In the genomic region with DNA sequence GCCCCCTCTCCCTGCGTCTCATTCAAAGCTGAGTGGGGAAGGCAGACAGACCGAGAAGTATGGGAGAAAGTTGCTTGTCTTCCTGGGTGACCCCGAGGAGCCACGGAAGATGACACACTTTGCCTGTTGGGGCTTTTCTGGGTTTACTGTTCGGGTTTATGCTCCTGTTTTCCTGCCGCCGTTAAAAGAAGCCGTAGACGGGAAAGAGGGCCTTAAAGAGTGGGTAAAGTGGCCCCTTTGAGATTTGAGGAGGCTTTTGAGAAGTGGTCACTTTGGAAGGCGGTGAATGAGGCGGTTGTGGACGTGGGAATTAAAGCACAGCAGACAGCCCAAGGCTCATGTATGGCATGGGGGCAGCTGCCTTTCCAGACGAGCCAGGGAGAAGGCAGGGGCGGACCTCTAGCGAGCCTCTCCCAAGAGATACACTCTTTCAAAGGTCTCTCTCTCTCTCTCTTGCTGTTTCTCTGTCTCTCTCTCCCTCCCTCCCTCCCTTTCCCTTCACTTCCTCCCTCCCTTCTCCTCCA, we compare ENCODE assay signal across 8 cellular contexts. TPM values are rescaled to one million over a fixed set of nuclear protein-coding genes. Genes with fewer than 3 reads are reported as not detected.
DNase-seq lines count a peak whose midpoint lies in the region; ATAC-seq and TF ChIP-seq lines count a peak whose summit lies in the region.

No MANE protein-coding gene starts in this region.

- intact Hi-C loops in Right ventricle myocardium superior (cut with DNase I) (loop anchor here (5.0 kb wide), 1 partner anchor 191 kb away; no protein-coding TSS in a partner anchor), psoas muscle (cut with DNase I) (no loop called here)

- H3K9me3 ChIP-seq in CD8-positive, alpha-beta memory T cell (ENCODE audit: low read length): no peaks in the 10 kb centered on the region
- no peaks in the 10 kb centered on the region for H3K9me3 ChIP-seq in psoas muscle

- no peaks in the 10 kb centered on the region for H3K9me3 Mint-ChIP-seq in CD8-positive, alpha-beta memory T cell
- H3K9me3 Mint-ChIP-seq in activated CD4-positive, alpha-beta memory T cell treated with anti-CD3 and anti-CD28 coated beads, Interleukin-2, amount 10 ng/mL, durations not matched to agents 7 days and 5 days: no peaks in the 10 kb centered on the region

- H3K27ac ChIP-seq in CD8-positive, alpha-beta memory T cell (ENCODE audit: low read depth, low read length): no peak overlapping the region
- H3K27ac ChIP-seq in psoas muscle: peak overlapping the region; percentile 74

- no peak overlapping the region for H3K4me3 ChIP-seq in CD8-positive, alpha-beta memory T cell (ENCODE audit: low read length)
- H3K4me3 ChIP-seq in psoas muscle: peak overlapping the region; percentile 85

- H3K36me3 ChIP-seq in CD8-positive, alpha-beta memory T cell (ENCODE audit: insufficient read depth, low read length): no peaks in the 10 kb centered on the region
- no peaks in the 10 kb centered on the region for H3K36me3 ChIP-seq in psoas muscle (ENCODE audit: insufficient read depth in 1 of 2, low read depth in 1 of 2)

- POLR2A ChIA-PET in CD8-positive, alpha-beta memory T cell (lab: Charles Lee): no interaction called here
- POLR2A ChIA-PET in activated CD4-positive, alpha-beta memory T cell treated with anti-CD3 and anti-CD28 coated beads, Interleukin-2, amount 10 ng/mL, durations not matched to agents 7 days and 5 days (lab: Charles Lee): no interaction called here

- H3K4me1 ChIP-seq in CD8-positive, alpha-beta memory T cell (ENCODE audit: insufficient read depth, low read length): peaks cover 7% of the 10 kb centered on the region
- H3K4me1 ChIP-seq in psoas muscle: peaks cover 1% of the 10 kb centered on the region

- no peak overlapping the region for H3K27ac Mint-ChIP-seq in CD8-positive, alpha-beta memory T cell
- H3K27ac Mint-ChIP-seq in activated CD4-positive, alpha-beta memory T cell treated with anti-CD3 and anti-CD28 coated beads, Interleukin-2, amount 10 ng/mL, durations not matched to agents 7 days and 5 days: no peak overlapping the region

- DNase-seq in CD8-positive, alpha-beta memory T cell: no peak
- DNase-seq in activated CD4-positive, alpha-beta memory T cell treated with anti-CD3 and anti-CD28 coated beads, Interleukin-2, amount 10 ng/mL, durations not matched to agents 7 days and 5 days: no peak
- DNase-seq in Right ventricle myocardium superior (peak; percentile 47), psoas muscle (no peak), NOMO-1 treated with DMSO at 0.1 percent for 48 hours (lab: John Stamatoyannopoulos, UW; ENCODE audit: unreplicated experiment) (no peak)
- DNase-seq in stimulated activated CD8-positive, alpha-beta memory T cell treated with anti-CD3 and anti-CD28 coated beads, Interleukin-4, amount 100 ng/mL, for 48 hours: no peak

- H3K4me3 Mint-ChIP-seq in CD8-positive, alpha-beta memory T cell: peak overlapping the region; percentile 53 to 73 (median 72)
- peak overlapping the region; percentile 57 for H3K4me3 Mint-ChIP-seq in activated CD4-positive, alpha-beta memory T cell treated with anti-CD3 and anti-CD28 coated beads, Interleukin-2, amount 10 ng/mL, durations not matched to agents 7 days and 5 days

- peaks cover 22 to 66% of the 10 kb centered on the region in 2 donors for H3K27me3 Mint-ChIP-seq in CD8-positive, alpha-beta memory T cell
- peaks cover 50% of the 10 kb centered on the region for H3K27me3 Mint-ChIP-seq in activated CD4-positive, alpha-beta memory T cell treated with anti-CD3 and anti-CD28 coated beads, Interleukin-2, amount 10 ng/mL, durations not matched to agents 7 days and 5 days

- H3K36me3 Mint-ChIP-seq in CD8-positive, alpha-beta memory T cell: no peaks in the 10 kb centered on the region
- no peaks in the 10 kb centered on the region for H3K36me3 Mint-ChIP-seq in activated CD4-positive, alpha-beta memory T cell treated with anti-CD3 and anti-CD28 coated beads, Interleukin-2, amount 10 ng/mL, durations not matched to agents 7 days and 5 days (ENCODE audit: low read depth)

- CTCF ChIA-PET in CD8-positive, alpha-beta memory T cell (lab: Charles Lee): interaction anchor here (1.0 to 2.0 kb wide), 3 partner anchors 8 to 20 kb away, joined by 3 to 7 read pairs (median 6); no protein-coding TSS in a partner anchor
- CTCF ChIA-PET in activated CD4-positive, alpha-beta memory T cell treated with anti-CD3 and anti-CD28 coated beads, Interleukin-2, amount 10 ng/mL, durations not matched to agents 7 days and 5 days (lab: Charles Lee): interaction anchor here (1.6 kb wide), 1 partner anchor 13 kb away, joined by 4 read pairs; no protein-coding TSS in a partner anchor

- WGBS in psoas muscle, 3 donors: 2 to 6% (median 3%) methylated on average over 14 to 15 of the region's 15 CpGs

- H3K27me3 ChIP-seq in CD8-positive, alpha-beta memory T cell (ENCODE audit: insufficient read depth, low read length, poor library complexity, severe bottlenecking): peaks cover 17% of the 10 kb centered on the region
- peaks cover 0 to 21% (median 0%) of the 10 kb centered on the region in 3 donors for H3K27me3 ChIP-seq in psoas muscle (ENCODE audit: insufficient read depth in 3 of 3, low read length in 2 of 3)

- ATAC-seq in GM19372 (IDR thresholded peaks at IDR 0.05; ENCODE audit: low read depth, unreplicated experiment): peak; percentile 29
- peak; percentile 21 for ATAC-seq in HG03469 (IDR thresholded peaks at IDR 0.05; ENCODE audit: unreplicated experiment)
- ATAC-seq in Right ventricle myocardium superior (ENCODE audit: poor library complexity): peak; percentile 30
- peak; percentile 3 to 56 (median 20) for ATAC-seq in psoas muscle

- TF ChIP-seq CTCF in psoas muscle (IDR thresholded peaks at IDR 0.05): no peak

- H3K4me1 Mint-ChIP-seq in CD8-positive, alpha-beta memory T cell: peaks cover 12 to 16% (median 14%) of the 10 kb centered on the region in 3 donors
- peaks cover 11% of the 10 kb centered on the region for H3K4me1 Mint-ChIP-seq in activated CD4-positive, alpha-beta memory T cell treated with anti-CD3 and anti-CD28 coated beads, Interleukin-2, amount 10 ng/mL, durations not matched to agents 7 days and 5 days

RNA-seq across cellular contexts. Expression of a gene that starts 0.5 kb away (rescaled TPM):
- total RNA-seq in CD8-positive, alpha-beta memory T cell: 1 to 10 TPM; 5.9 to 6.4 TPM
- not detected for polyA plus RNA-seq in CD8-positive, alpha-beta memory T cell
- 1 to 10 TPM; 1.1 to 1.2 TPM for total RNA-seq in activated CD4-positive, alpha-beta memory T cell treated with anti-CD3 and anti-CD28 coated beads, Interleukin-2, amount 10 ng/mL, durations not matched to agents 7 days and 5 days
- total RNA-seq in Right ventricle myocardium superior (53.0 TPM), psoas muscle (10 to 100 TPM; 16.1 to 35.8 (median 20.5) TPM)
- polyA plus RNA-seq in psoas muscle: 10 to 100 TPM; 15.0 to 17.3 (median 17.0) TPM

RNA-seq across cellular contexts. Expression of a gene that starts 52.0 kb away (rescaled TPM):
- total RNA-seq in CD8-positive, alpha-beta memory T cell: 10 to 100 TPM; 25.0 to 32.1 TPM
- 12.1 TPM for polyA plus RNA-seq in CD8-positive, alpha-beta memory T cell
- 10 to 100 TPM; 27.2 to 29.2 TPM for total RNA-seq in activated CD4-positive, alpha-beta memory T cell treated with anti-CD3 and anti-CD28 coated beads, Interleukin-2, amount 10 ng/mL, durations not matched to agents 7 days and 5 days
- total RNA-seq in Right ventricle myocardium superior: 21.9 TPM
- 10 to 100 TPM in 3 of 4 donors, 1 to 10 TPM in 1; 7.5 to 26.4 (median 13.2) TPM for total RNA-seq in psoas muscle
- 1 to 10 TPM; 4.3 to 9.8 (median 5.6) TPM for polyA plus RNA-seq in psoas muscle
